In genomic region chr6:43667245-43668150, GRCh38 we compare ENCODE assay signal across 1 cellular context.
A peak's percentile ranks its signal among the peaks of the same experiment; 100 is the strongest.
TF ChIP-seq lines count a peak whose summit lies in the region.

No MANE protein-coding gene starts in this region.

TF ChIP-seq in HepG2, 621 proteins besides CTCF, POLR2A, EP300 and RAD21 (continued from another document and continues in another):
- TF ChIP-seq USF2 (IDR thresholded peaks at IDR 0.05; ENCODE audit: low read depth, low read length) (no peak), USF2 (CRISPR knock-in tag; IDR thresholded peaks at IDR 0.05; ENCODE audit: borderline replicate concordance) (no peak; the same call in 1 of the 2 replicates), CREM (IDR thresholded peaks at IDR 0.05) (no peak), CREM (CRISPR knock-in tag; IDR thresholded peaks at IDR 0.05) (no peak), ERF (CRISPR knock-in tag; IDR thresholded peaks at IDR 0.05) (peak; percentile 78), ZBTB39 (CRISPR knock-in tag; IDR thresholded peaks at IDR 0.05) (no peak), PATZ1 (CRISPR knock-in tag; IDR thresholded peaks at IDR 0.05) (peak; percentile 76), FOSL2 (CRISPR knock-in tag; IDR thresholded peaks at IDR 0.05) (peak; percentile 60), ZNF580 (CRISPR knock-in tag; IDR thresholded peaks at IDR 0.05; ENCODE audit: borderline replicate concordance, low read depth) (no peak), POGZ (CRISPR knock-in tag; IDR thresholded peaks at IDR 0.05) (no peak), DPF2 (CRISPR knock-in tag; IDR thresholded peaks at IDR 0.05; ENCODE audit: borderline replicate concordance, low read depth) (peak; percentile 42; the same call in 1 of the 2 replicates), ZFX (CRISPR knock-in tag; IDR thresholded peaks at IDR 0.05; ENCODE audit: low read depth) (peak; percentile 51; the same call in 1 of the 2 replicates), STAT5B (CRISPR knock-in tag; IDR thresholded peaks at IDR 0.05) (no peak), ZNF652 (CRISPR knock-in tag; IDR thresholded peaks at IDR 0.05; ENCODE audit: borderline replicate concordance, low read depth) (peak; percentile 38; the same call in 1 of the 2 replicates), DMAP1 (CRISPR knock-in tag; IDR thresholded peaks at IDR 0.05) (no peak), PLRG1 (conservative IDR thresholded peaks at IDR 0.05) (no peak), HOXA3 (CRISPR knock-in tag; IDR thresholded peaks at IDR 0.05) (peak; percentile 68; the same call in 1 of the 2 replicates), ZNF333 (CRISPR knock-in tag; IDR thresholded peaks at IDR 0.05; ENCODE audit: borderline replicate concordance) (peak; percentile 8; the same call in 1 of the 2 replicates), ZNF501 (CRISPR knock-in tag; IDR thresholded peaks at IDR 0.05) (0 out of 2 replicates have a peak, but pooled peaks have one; percentile 24), ZNF18 (CRISPR knock-in tag; IDR thresholded peaks at IDR 0.05; ENCODE audit: insufficient replicate concordance) (peak; percentile 89), ZSCAN21 (CRISPR knock-in tag; IDR thresholded peaks at IDR 0.05; ENCODE audit: borderline replicate concordance) (no peak; the same call in 1 of the 2 replicates), FOSL1 (CRISPR knock-in tag; IDR thresholded peaks at IDR 0.05; ENCODE audit: borderline replicate concordance) (no peak), ZMYM3 (CRISPR knock-in tag; IDR thresholded peaks at IDR 0.05) (peak; percentile 41; the same call in 1 of the 2 replicates), SRSF9 (IDR thresholded peaks at IDR 0.05; ENCODE audit: borderline replicate concordance, insufficient read depth, low read depth, low read length, poor library complexity, severe bottlenecking) (no peak), DR1 (CRISPR knock-in tag; IDR thresholded peaks at IDR 0.05) (no peak), TCF7 (IDR thresholded peaks at IDR 0.05; ENCODE audit: low read depth) (no peak), ZNF788 (CRISPR knock-in tag; IDR thresholded peaks at IDR 0.05; ENCODE audit: borderline replicate concordance) (peak; percentile 92; the same call in 1 of the 2 replicates), SNRNP70 (IDR thresholded peaks at IDR 0.05; ENCODE audit: low read depth, low read length) (no peak), REST (IDR thresholded peaks at IDR 0.05; ENCODE audit: borderline replicate concordance in 1 of 2, low read depth in 1 of 2, low read length in 2 of 2) (no peak), TRIM22 (IDR thresholded peaks at IDR 0.05) (no peak), ZNF660 (CRISPR knock-in tag; IDR thresholded peaks at IDR 0.05; ENCODE audit: borderline replicate concordance, low read depth) (no peak), ZBTB33 (CRISPR knock-in tag; IDR thresholded peaks at IDR 0.05) (no peak; the same call in 1 of the 2 replicates), ZNF484 (CRISPR knock-in tag; IDR thresholded peaks at IDR 0.05; ENCODE audit: borderline replicate concordance, low read depth) (no peak), ZNF761 (CRISPR knock-in tag; conservative IDR thresholded peaks at IDR 0.05) (no peak), FIP1L1 (IDR thresholded peaks at IDR 0.05; ENCODE audit: borderline replicate concordance, insufficient read depth, low read depth, low read length) (peak; percentile 77; the same call in 1 of the 2 replicates), ZEB1 (IDR thresholded peaks at IDR 0.05; ENCODE audit: insufficient replicate concordance, low read depth) (peak; percentile 3), CBX5 (CRISPR knock-in tag; IDR thresholded peaks at IDR 0.05; ENCODE audit: borderline replicate concordance) (peak; percentile 41; the same call in 1 of the 2 replicates), UBTF (CRISPR knock-in tag; IDR thresholded peaks at IDR 0.05) (peak; percentile 59), ZBTB21 (CRISPR knock-in tag; IDR thresholded peaks at IDR 0.05) (no peak), GMEB1 (CRISPR knock-in tag; IDR thresholded peaks at IDR 0.05; ENCODE audit: borderline replicate concordance) (no peak)
